ENCODE assay signal across 10 cellular contexts in the genomic region with DNA sequence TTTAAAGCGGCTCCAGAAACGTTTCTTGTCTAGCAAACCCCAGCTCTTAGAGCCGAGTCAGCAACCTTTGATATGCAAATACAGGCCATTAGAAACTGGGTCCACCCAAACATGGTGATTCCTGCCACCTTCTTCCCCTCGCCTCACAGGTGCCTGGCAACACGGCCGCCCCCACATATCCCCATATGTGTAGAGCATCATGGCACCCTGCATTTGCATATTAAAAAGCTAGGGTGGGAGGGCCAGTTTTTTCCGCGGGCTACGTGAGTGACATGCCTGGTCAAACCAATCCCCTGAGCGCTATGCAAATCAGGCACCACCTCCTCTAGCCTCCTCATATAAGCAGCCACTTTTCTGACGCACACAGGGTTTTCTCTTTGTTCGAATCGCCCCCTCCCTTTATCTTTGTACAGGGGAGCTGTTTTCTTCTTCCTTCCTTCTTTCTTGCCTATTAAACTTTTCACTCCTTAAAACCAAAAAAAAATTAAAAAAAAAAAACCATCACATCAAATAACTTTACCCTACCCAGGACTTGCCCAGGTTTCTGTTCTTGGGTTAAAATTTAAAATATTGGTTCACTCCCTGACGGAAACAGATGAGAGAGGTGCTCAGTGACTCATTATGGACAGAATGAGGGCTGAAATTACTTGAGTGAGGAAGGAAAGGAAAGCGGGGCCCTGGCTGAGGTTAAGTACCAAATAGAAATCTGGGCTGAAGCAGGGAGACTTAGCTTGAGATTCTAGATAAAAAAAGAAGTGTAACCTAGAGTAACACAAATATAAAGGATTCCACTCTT. TPM values are rescaled to one million over a fixed set of nuclear protein-coding genes. Genes with fewer than 3 reads are reported as not detected.
DNase-seq lines count a peak whose midpoint lies in the region; ATAC-seq, FAIRE-seq and TF ChIP-seq lines count a peak whose summit lies in the region.
"Had no signal": no experiment of that assay in that cellular context is flagged by ENCODE, and none has a peak within 500 bp of the region (broad histone marks: within the 10 kb centered on the region; RNA-seq: fewer than 3 reads in every experiment).

No MANE protein-coding gene starts in this region.

- peaks cover 19% of the 10 kb centered on the region for H3K4me1 ChIP-seq in astrocyte (ENCODE audit: insufficient read depth, low read length)
- peaks cover 5 to 45% (median 25%) of the 10 kb centered on the region in 6 donors for H3K4me1 ChIP-seq in spleen
- H3K4me1 ChIP-seq in osteoblast (ENCODE audit: insufficient read depth, low read length), result peaks cover 4% of the 10 kb centered on the region

- H3K27me3 ChIP-seq in astrocyte (ENCODE audit: insufficient read depth, low read length) (no peaks in the 10 kb centered on the region), spleen (replicated peaks in 1 of 7) (no peaks in the 10 kb centered on the region), osteoblast (ENCODE audit: insufficient read depth, low read length) (no peaks in the 10 kb centered on the region)

- no peaks in the 10 kb centered on the region for H3K36me3 ChIP-seq in astrocyte (ENCODE audit: insufficient read depth, low read length)
- H3K36me3 ChIP-seq in spleen, result peaks cover 0 to 9% (median 0%) of the 10 kb centered on the region in 6 donors
- no peaks in the 10 kb centered on the region for H3K36me3 ChIP-seq in osteoblast (ENCODE audit: insufficient read depth, low read length)

- no peak overlapping the region for H2AFZ ChIP-seq in astrocyte (ENCODE audit: low read depth, low read length)
- H2AFZ ChIP-seq in osteoblast (ENCODE audit: low read length), result no peak overlapping the region

- H3K4me3 ChIP-seq in astrocyte (ENCODE audit: insufficient read depth, low read depth, low read length) (no peak overlapping the region), spleen (peak overlapping the region in 1 of 8 donors; percentile 15), osteoblast (ENCODE audit: insufficient read depth, low read length) (no peak overlapping the region)

- DNase-seq in GM19239 (ENCODE audit: insufficient read length, low spot score), result no peak
- DNase-seq in activated CD4-positive, CD25-positive, alpha-beta regulatory T cell (lab: John Stamatoyannopoulos, UW), result peak; percentile 5 to 44 (median 24)
- peak; percentile 70 for DNase-seq in astrocyte (ENCODE audit: low read depth)
- peak; percentile 85 to 87 for DNase-seq in stimulated activated CD4-positive, alpha-beta T cell treated with anti-CD3 and anti-CD28 coated beads, Interleukin-15, amount 100 ng/mL, for 48 hours (ENCODE audit: low read depth in 2 of 2)
- DNase-seq in spleen, result no peak
- no peak for DNase-seq in left cardiac atrium
- DNase-seq in osteoblast (ENCODE audit: insufficient read length, low spot score, missing footprints), result no peak
- DNase-seq: natural killer cell, NCI-H510A treated with DMSO at 0.1 percent for 48 hours had no signal

- H3K4me1 Mint-ChIP-seq in astrocyte (ENCODE audit: low read depth, unreplicated experiment), result peaks cover 13% of the 10 kb centered on the region

- H4K20me1 ChIP-seq in astrocyte (ENCODE audit: insufficient read depth, low read length) (no peaks in the 10 kb centered on the region), osteoblast (ENCODE audit: insufficient read depth, low read length) (no peaks in the 10 kb centered on the region)

- no peak for TF ChIP-seq POLR2A in spleen (IDR thresholded peaks at IDR 0.05)

- peaks cover 2% of the 10 kb centered on the region for H3K36me3 Mint-ChIP-seq in astrocyte (ENCODE audit: low read depth, unreplicated experiment)
- H3K36me3 Mint-ChIP-seq: natural killer cell had no signal

- peak; percentile 23 for FAIRE-seq in GM19239 (lab: Jason Lieb, UNC)
- FAIRE-seq in astrocyte (lab: Jason Lieb, UNC), result no peak

- intact Hi-C loops in spleen (cut with DNase I; ENCODE audit: low total_unique reads), result no loop called here
- intact Hi-C loops in left cardiac atrium (cut with DNase I), result no loop called here

- no peak for TF ChIP-seq CTCF in astrocyte (IDR thresholded peaks at IDR 0.05; ENCODE audit: insufficient read depth, low read depth, low read length)
- TF ChIP-seq CTCF in spleen (IDR thresholded peaks at IDR 0.05 in 8 of 11, conservative IDR thresholded peaks at IDR 0.05 in 3 of 11), result no peak
- no peak for TF ChIP-seq CTCF in osteoblast (IDR thresholded peaks at IDR 0.05; ENCODE audit: extremely low read depth, low read depth, low read length)

- H3K9me3 Mint-ChIP-seq in astrocyte (ENCODE audit: unreplicated experiment), result peaks cover 14% of the 10 kb centered on the region
- H3K9me3 Mint-ChIP-seq: natural killer cell had no signal

- H3K9me3 ChIP-seq in astrocyte (ENCODE audit: insufficient read depth, low read depth, low read length) (no peaks in the 10 kb centered on the region), spleen (peaks cover 0 to 63% (median 36%) of the 10 kb centered on the region in 8 donors), osteoblast (ENCODE audit: low read depth, low read length) (no peaks in the 10 kb centered on the region)

- H3K79me2 ChIP-seq in astrocyte (ENCODE audit: insufficient read depth, low read length) (peaks cover 89% of the 10 kb centered on the region), osteoblast (ENCODE audit: insufficient read depth, low read length) (peaks cover 71% of the 10 kb centered on the region)

- no peaks in the 10 kb centered on the region for H3K27me3 Mint-ChIP-seq in astrocyte (ENCODE audit: low read depth, unreplicated experiment)

- peak overlapping the region; percentile 54 for H3K4me2 ChIP-seq in astrocyte (ENCODE audit: low read length)
- no peak overlapping the region for H3K4me2 ChIP-seq in osteoblast (ENCODE audit: insufficient read depth, low read length)

- ATAC-seq in left cardiac atrium, result no peak
- ATAC-seq in HG03342 (IDR thresholded peaks at IDR 0.05; ENCODE audit: unreplicated experiment), result no peak

- peak overlapping the region; percentile 62 for H3K9ac ChIP-seq in astrocyte (ENCODE audit: low read length)

- H3K4me3 Mint-ChIP-seq in astrocyte (ENCODE audit: unreplicated experiment), result no peak overlapping the region

- 63 to 68% (median 64%) methylated on average over 15 of the region's 15 CpGs for WGBS in spleen, 5 donors

- H3K27ac ChIP-seq in astrocyte (ENCODE audit: low read depth, low read length), result peak overlapping the region; percentile 68
- H3K27ac ChIP-seq in spleen, result peak overlapping the region in 4 of 8 donors; percentile 4 to 55 (median 26)
- H3K27ac ChIP-seq in osteoblast (ENCODE audit: low read depth, low read length), result no peak overlapping the region

- peak overlapping the region; percentile 11 for H3K27ac Mint-ChIP-seq in astrocyte (ENCODE audit: unreplicated experiment)

RNA-seq across cellular contexts. Expression of a gene that starts 59.8 kb away (rescaled TPM):
- total RNA-seq in astrocyte, result 47.0 and 50.1 TPM in 2 replicates
- 100 to 1,000 TPM in 1 of 7 donors, 10 to 100 TPM in 6; 51.2 to 102 (median 71.6) TPM for total RNA-seq in spleen
- 10 to 100 TPM; 48.3 to 76.6 (median 50.0) TPM for polyA plus RNA-seq in spleen
- 10 to 100 TPM; 52.7 to 55.4 TPM for total RNA-seq in left cardiac atrium
- total RNA-seq in osteoblast, result 34.0 and 39.2 TPM in 2 replicates

Comparison
In these comparisons a context has a peak if more than half of its experiments do, and no peak if none do; other contexts are left out.
1. DNase-seq: peak in activated CD4-positive, CD25-positive, alpha-beta regulatory T cell (4 of 4), astrocyte (single experiment) and stimulated activated CD4-positive, alpha-beta T cell treated with anti-CD3 and anti-CD28 coated beads, Interleukin-15, amount 100 ng/mL, for 48 hours (2 of 2); none in GM19239 (single experiment), spleen (single experiment), left cardiac atrium (single experiment) and osteoblast (single experiment).